In genomic region chr19:32287811-32288227, GRCh38 we compare ENCODE assay signal across 8 cellular contexts. TPM values are rescaled to one million over a fixed set of nuclear protein-coding genes. Genes with fewer than 3 reads are reported as not detected.
DNase-seq lines count a peak whose midpoint lies in the region; ATAC-seq and TF ChIP-seq lines count a peak whose summit lies in the region.

No MANE protein-coding gene starts in this region.

- ATAC-seq in GM18517 (IDR thresholded peaks at IDR 0.05; ENCODE audit: unreplicated experiment) (no peak), GM21737 (IDR thresholded peaks at IDR 0.05; ENCODE audit: unreplicated experiment) (no peak), GM21786 (IDR thresholded peaks at IDR 0.05; ENCODE audit: unreplicated experiment) (no peak)

- TF ChIP-seq CTCF in WERI-Rb-1 (IDR thresholded peaks at IDR 0.05; ENCODE audit: low read depth, low read length) (peak; percentile 90), glutamatergic neuron (IDR thresholded peaks at IDR 0.05; ENCODE audit: partially characterized antibody, unreplicated experiment) (no peak), progenitor cell of endocrine pancreas (IDR thresholded peaks at IDR 0.05; ENCODE audit: unreplicated experiment) (peak; percentile 57)

- no peak overlapping the region for H3K4me3 Mint-ChIP-seq in glutamatergic neuron (ENCODE audit: unreplicated experiment)
- H3K4me3 Mint-ChIP-seq in progenitor cell of endocrine pancreas (ENCODE audit: low read depth) = no peak overlapping the region

- H3K36me3 Mint-ChIP-seq in glutamatergic neuron (ENCODE audit: unreplicated experiment) = no peaks in the 10 kb centered on the region
- no peaks in the 10 kb centered on the region for H3K36me3 Mint-ChIP-seq in progenitor cell of endocrine pancreas (ENCODE audit: insufficient read depth)

- no peaks in the 10 kb centered on the region for H3K27me3 ChIP-seq in WERI-Rb-1 (ENCODE audit: insufficient read depth, low read depth, severe bottlenecking)

- DNase-seq in DMS53 treated with DMSO at 0.1 percent for 48 hours (lab: John Stamatoyannopoulos, UW; ENCODE audit: unreplicated experiment) (peak; percentile 20), HS-27A (ENCODE audit: low read depth) (peak; percentile 66), WERI-Rb-1 (peak; percentile 83), glutamatergic neuron (peak; percentile 72), progenitor cell of endocrine pancreas (ENCODE audit: low spot score, unreplicated experiment) (peak; percentile 26)

- H3K4me3 ChIP-seq in WERI-Rb-1 (ENCODE audit: low read depth, low read length) = no peak overlapping the region

- H3K36me3 ChIP-seq in WERI-Rb-1 = no peaks in the 10 kb centered on the region

- H3K9me3 ChIP-seq in WERI-Rb-1 (ENCODE audit: severe bottlenecking) = no peaks in the 10 kb centered on the region

- H3K27me3 Mint-ChIP-seq in glutamatergic neuron (ENCODE audit: unreplicated experiment) (peaks cover 4% of the 10 kb centered on the region), progenitor cell of endocrine pancreas (peaks cover 41% of the 10 kb centered on the region)

- H3K27ac ChIP-seq in WERI-Rb-1 = no peak overlapping the region

- no peak overlapping the region for H3K27ac Mint-ChIP-seq in glutamatergic neuron (ENCODE audit: unreplicated experiment)
- H3K27ac Mint-ChIP-seq in progenitor cell of endocrine pancreas = no peak overlapping the region

- H3K4me1 Mint-ChIP-seq in glutamatergic neuron (ENCODE audit: low read depth, unreplicated experiment) (peaks cover 17% of the 10 kb centered on the region), progenitor cell of endocrine pancreas (ENCODE audit: low read depth) (no peaks in the 10 kb centered on the region)

- H3K9me3 Mint-ChIP-seq in glutamatergic neuron (ENCODE audit: unreplicated experiment) (no peaks in the 10 kb centered on the region), progenitor cell of endocrine pancreas (ENCODE audit: low read depth) (no peaks in the 10 kb centered on the region)

RNA-seq across cellular contexts. Expression of gene ZNF507, which starts 57.6 kb away (rescaled TPM):
- total RNA-seq in glutamatergic neuron (ENCODE audit: unreplicated experiment) (24.7 TPM), progenitor cell of endocrine pancreas (42.3 and 43.2 TPM in 2 replicates)

Comparison
In these comparisons a context has a peak if more than half of its experiments do, and no peak if none do; other contexts are left out.
1. DNase-seq: peak in every context shown above with its lines; median percentile 83 in WERI-Rb-1; 72 in glutamatergic neuron; 66 in HS-27A; 26 in progenitor cell of endocrine pancreas; 20 in DMS53 treated with DMSO at 0.1 percent for 48 hours.